Comparison of ENCODE assay signal across 8 cellular contexts in the genomic region with DNA sequence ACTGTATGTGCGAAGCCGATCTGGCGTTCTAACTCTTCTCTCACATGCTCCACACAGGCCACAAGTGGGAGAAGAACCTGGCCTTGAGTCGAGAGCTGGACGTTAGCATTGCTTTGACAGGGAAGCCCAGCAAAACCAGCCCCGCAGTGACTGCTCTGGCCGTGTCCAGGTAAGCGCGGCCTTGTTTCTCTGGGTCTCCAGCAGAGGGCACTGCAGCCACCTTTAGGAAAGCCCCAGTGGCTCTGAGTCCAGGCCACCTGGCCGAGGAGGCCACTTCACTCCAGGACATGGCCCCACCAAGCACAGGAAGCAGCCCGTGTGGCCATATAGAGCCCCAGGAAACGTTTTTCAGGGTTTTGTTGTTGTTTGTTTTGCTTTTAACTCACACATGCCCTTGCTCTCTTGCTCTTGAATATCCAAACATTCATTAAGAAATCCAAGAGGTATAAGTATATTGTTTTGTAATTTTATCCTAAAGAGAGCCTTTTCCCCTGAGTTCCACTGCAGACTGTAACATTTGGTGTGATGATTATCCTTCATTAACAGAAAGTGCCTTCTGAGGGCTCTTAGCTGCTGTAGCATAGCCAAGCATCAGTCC. TPM values are rescaled to one million over a fixed set of nuclear protein-coding genes. Genes with fewer than 3 reads are reported as not detected.
DNase-seq lines count a peak whose midpoint lies in the region; ATAC-seq and TF ChIP-seq lines count a peak whose summit lies in the region.

No MANE protein-coding gene starts in this region.

- H3K4me1 ChIP-seq in DND-41 (ENCODE audit: insufficient read depth, low read length) = no peaks in the 10 kb centered on the region
- no peaks in the 10 kb centered on the region for H3K4me1 ChIP-seq in breast epithelium

- H3K27me3 ChIP-seq in DND-41 (ENCODE audit: insufficient read depth, low read length, poor library complexity) (no peaks in the 10 kb centered on the region), breast epithelium (no peaks in the 10 kb centered on the region)

- H3K4me2 ChIP-seq in DND-41 (ENCODE audit: insufficient read depth, low read length) = no peak overlapping the region

- H3K27ac ChIP-seq in DND-41 (ENCODE audit: low read length) (no peak overlapping the region), breast epithelium (no peak overlapping the region)

- H3K9ac ChIP-seq in DND-41 (ENCODE audit: low read depth, low read length) = no peak overlapping the region

- H3K79me2 ChIP-seq in DND-41 (ENCODE audit: insufficient read depth, low read length) = no peaks in the 10 kb centered on the region

- no peaks in the 10 kb centered on the region; the same call in 1 of the 2 replicates for H4K20me1 ChIP-seq in DND-41 (ENCODE audit: insufficient read depth, low read length)

- H3K36me3 ChIP-seq in DND-41 (ENCODE audit: insufficient read depth, low read length) (no peaks in the 10 kb centered on the region), breast epithelium (no peaks in the 10 kb centered on the region)

- no peak for TF ChIP-seq POLR2A in breast epithelium (IDR thresholded peaks at IDR 0.05)

- H3K4me3 ChIP-seq in DND-41 (ENCODE audit: low read depth in 1 of 2, low read length in 2 of 2) (no peak overlapping the region), breast epithelium (no peak overlapping the region)

- DNase-seq in DND-41 (peak; percentile 32), SW480 (ENCODE audit: low spot score) (peak; percentile 45), breast epithelium (ENCODE audit: low spot score in 2 of 2) (peak in 1 of 2 donors; percentile 60), islet precursor cell (peak; percentile 90), NCI-H2171 treated with DMSO at 0.1 percent for 48 hours (lab: John Stamatoyannopoulos, UW) (no peak), NCI-H128 (lab: John Stamatoyannopoulos, UW; ENCODE audit: unreplicated experiment) (no peak)
- DNase-seq in stimulated activated CD4-positive, alpha-beta T cell treated with anti-CD3 and anti-CD28 coated beads, TNF-alpha, amount 100 ng/mL, for 24 hours (ENCODE audit: low read depth in 3 of 3) = peak in 2 of 3 experiments; percentile 6 to 27

- intact Hi-C loops in breast epithelium (cut with DNase I; ENCODE audit: low total_unique reads) = no loop called here

- TF ChIP-seq CTCF in DND-41 (IDR thresholded peaks at IDR 0.05; ENCODE audit: borderline replicate concordance, extremely low read depth, low read length, poor library complexity, severe bottlenecking) (peak; percentile 79), breast epithelium (IDR thresholded peaks at IDR 0.05) (peak; percentile 11 to 52 (median 39))

- no peaks in the 10 kb centered on the region for H3K9me3 ChIP-seq in DND-41 (ENCODE audit: insufficient read depth, low read length, severe bottlenecking)
- no peaks in the 10 kb centered on the region for H3K9me3 ChIP-seq in breast epithelium

- peak; percentile 79 for ATAC-seq in DND-41 (ENCODE audit: insufficient read depth, low read depth)
- ATAC-seq in HG03280 (IDR thresholded peaks at IDR 0.05; ENCODE audit: unreplicated experiment) = peak; percentile 52

- no peak overlapping the region for H2AFZ ChIP-seq in DND-41 (ENCODE audit: low read depth, low read length)

RNA-seq across cellular contexts. Expression of a gene that starts 41.8 kb away (rescaled TPM):
- not detected for total RNA-seq in breast epithelium

Comparison
In these comparisons a context has a peak if more than half of its experiments do, and no peak if none do; other contexts are left out.
1. DNase-seq: peak in DND-41 (single experiment), SW480 (single experiment), islet precursor cell (single experiment) and stimulated activated CD4-positive, alpha-beta T cell treated with anti-CD3 and anti-CD28 coated beads, TNF-alpha, amount 100 ng/mL, for 24 hours (2 of 3); none in NCI-H2171 treated with DMSO at 0.1 percent for 48 hours (single experiment) and NCI-H128 (single experiment).